In the genomic region with DNA sequence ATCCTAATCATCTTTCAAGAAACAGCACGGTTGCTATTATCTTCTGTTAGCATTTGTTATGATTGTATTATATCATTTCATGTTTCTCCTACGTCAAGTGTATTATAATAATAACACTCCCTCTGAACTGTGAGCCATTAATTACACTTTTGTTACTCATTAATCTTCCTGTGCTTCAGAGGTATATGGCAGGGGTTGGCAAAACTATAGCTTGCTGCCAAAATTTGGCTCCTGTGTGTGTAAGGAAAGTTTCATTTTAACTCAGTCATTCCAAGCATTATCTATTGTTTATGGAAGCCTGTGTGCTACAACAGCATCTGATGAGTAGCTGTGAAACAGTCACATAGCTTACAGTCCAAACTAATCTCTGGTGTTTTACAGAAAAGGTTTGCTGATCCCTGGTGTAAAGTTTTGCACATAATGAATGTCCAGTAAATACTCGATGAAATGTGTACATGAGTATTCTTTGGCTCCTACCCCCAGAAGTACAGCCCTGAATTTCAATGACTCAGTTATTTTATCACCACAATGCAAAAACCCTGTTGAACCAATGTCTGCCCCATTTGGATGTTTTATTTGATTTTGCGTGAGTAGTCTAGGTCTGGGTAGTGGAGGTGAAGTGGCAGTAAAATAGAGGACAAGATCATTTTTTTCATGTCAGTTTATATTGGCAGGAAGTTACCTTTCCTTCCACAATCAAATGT, we compare ENCODE assay signal across 18 cellular contexts.
A peak's percentile ranks its signal among the peaks of the same experiment; 100 is the strongest.
DNase-seq lines count a peak whose midpoint lies in the region; ATAC-seq and TF ChIP-seq lines count a peak whose summit lies in the region.
"Had no signal": no experiment of that assay in that cellular context is flagged by ENCODE, and none has a peak within 500 bp of the region (broad histone marks: within the 10 kb centered on the region; RNA-seq: fewer than 3 reads in every experiment).

No MANE protein-coding gene starts in this region.

- no peaks in the 10 kb centered on the region for H3K36me3 Mint-ChIP-seq in nephron progenitor cell (ENCODE audit: low read depth)
- no peaks in the 10 kb centered on the region for H3K36me3 Mint-ChIP-seq in activated naive CD4-positive, alpha-beta T cell treated with anti-CD3 and anti-CD28 coated beads, Interleukin-2, amount 10 ng/mL, durations not matched to agents 7 days and 5 days
- no peaks in the 10 kb centered on the region for H3K36me3 Mint-ChIP-seq in activated T-cell treated with anti-CD3 and anti-CD28 coated beads, Interleukin-2, amount 50 U/mL, for 72 hours (ENCODE audit: insufficient read depth in 2 of 2)
- H3K36me3 Mint-ChIP-seq: CD8-positive, alpha-beta memory T cell had no signal

- peaks cover 26% of the 10 kb centered on the region for H3K4me1 Mint-ChIP-seq in nephron progenitor cell
- H3K4me1 Mint-ChIP-seq in activated naive CD4-positive, alpha-beta T cell treated with anti-CD3 and anti-CD28 coated beads, Interleukin-2, amount 10 ng/mL, durations not matched to agents 7 days and 5 days = no peaks in the 10 kb centered on the region
- H3K4me1 Mint-ChIP-seq in activated T-cell treated with anti-CD3 and anti-CD28 coated beads, Interleukin-2, amount 50 U/mL, for 72 hours (ENCODE audit: low read depth) = no peaks in the 10 kb centered on the region
- H3K4me1 Mint-ChIP-seq: CD8-positive, alpha-beta memory T cell had no signal

- no peak overlapping the region for H3K4me3 Mint-ChIP-seq in nephron progenitor cell
- no peak overlapping the region for H3K4me3 Mint-ChIP-seq in activated naive CD4-positive, alpha-beta T cell treated with anti-CD3 and anti-CD28 coated beads, Interleukin-2, amount 10 ng/mL, durations not matched to agents 7 days and 5 days
- no peak overlapping the region for H3K4me3 Mint-ChIP-seq in activated T-cell treated with anti-CD3 and anti-CD28 coated beads, Interleukin-2, amount 50 U/mL, for 72 hours
- H3K4me3 Mint-ChIP-seq: CD8-positive, alpha-beta memory T cell had no signal

- H3K27me3 ChIP-seq in fibroblast of lung (ENCODE audit: control insufficient read depth, insufficient read depth, low read length) = no peaks in the 10 kb centered on the region
- H3K27me3 ChIP-seq: BLaER1 treated with 17β-estradiol and CSF1 and Interleukin-3, amounts not matched to agents 10 nM and 100 nM had no signal

- H3K4me1 ChIP-seq in fibroblast of lung (ENCODE audit: control insufficient read depth, extremely low read depth, insufficient read depth, low read length) = no peaks in the 10 kb centered on the region
- H3K4me1 ChIP-seq: BLaER1 treated with 17β-estradiol and CSF1 and Interleukin-3, amounts not matched to agents 10 nM and 100 nM had no signal

- peak; percentile 9 for DNase-seq in NCI-H226
- peak; percentile 11 to 58 for DNase-seq in fibroblast of lung (ENCODE audit: low read depth in 2 of 2)
- no peak for DNase-seq in nephron progenitor cell
- no peak for DNase-seq in NCI-H2029 (lab: John Stamatoyannopoulos, UW)
- DNase-seq in activated gamma-delta T cell (lab: John Stamatoyannopoulos, UW) = no peak
- no peak for DNase-seq in activated naive CD4-positive, alpha-beta T cell treated with anti-CD3 and anti-CD28 coated beads, Interleukin-2, amount 10 ng/mL, durations not matched to agents 7 days and 5 days
- no peak for DNase-seq in activated T-cell treated with anti-CD3 and anti-CD28 coated beads, Interleukin-2, amount 50 U/mL, for 72 hours
- DNase-seq: CD8-positive, alpha-beta memory T cell; DMS 273 treated with DMSO at 0.1 percent for 48 hours; GF-D8; H7; NCI-H1436; NCI-H2081; NCI-H524 had no signal

- H2AFZ ChIP-seq in fibroblast of lung (ENCODE audit: low read length) = no peak overlapping the region

- H4K20me1 ChIP-seq in fibroblast of lung (ENCODE audit: control insufficient read depth, extremely low read depth, insufficient read depth, low read length) = no peaks in the 10 kb centered on the region
- H4K20me1 ChIP-seq: BLaER1 treated with 17β-estradiol and CSF1 and Interleukin-3, amounts not matched to agents 10 nM and 100 nM had no signal

- TF ChIP-seq CTCF in 22Rv1 (IDR thresholded peaks at IDR 0.05) (no peak), fibroblast of lung (conservative IDR thresholded peaks at IDR 0.05 in 1 of 2, IDR thresholded peaks at IDR 0.05 in 1 of 2; ENCODE audit: low read depth in 1 of 2, low read length in 2 of 2) (no peak), nephron progenitor cell (IDR thresholded peaks at IDR 0.05) (no peak)

- H3K36me3 ChIP-seq in fibroblast of lung (ENCODE audit: control insufficient read depth, insufficient read depth, low read length) = no peaks in the 10 kb centered on the region
- H3K36me3 ChIP-seq: BLaER1 treated with 17β-estradiol and CSF1 and Interleukin-3, amounts not matched to agents 10 nM and 100 nM had no signal

- peak overlapping the region; percentile 58 for H3K27ac Mint-ChIP-seq in nephron progenitor cell
- no peak overlapping the region for H3K27ac Mint-ChIP-seq in activated naive CD4-positive, alpha-beta T cell treated with anti-CD3 and anti-CD28 coated beads, Interleukin-2, amount 10 ng/mL, durations not matched to agents 7 days and 5 days
- no peak overlapping the region for H3K27ac Mint-ChIP-seq in activated T-cell treated with anti-CD3 and anti-CD28 coated beads, Interleukin-2, amount 50 U/mL, for 72 hours
- H3K27ac Mint-ChIP-seq: CD8-positive, alpha-beta memory T cell had no signal

- no peaks in the 10 kb centered on the region for H3K9me3 Mint-ChIP-seq in nephron progenitor cell
- peaks cover 2% of the 10 kb centered on the region for H3K9me3 Mint-ChIP-seq in activated naive CD4-positive, alpha-beta T cell treated with anti-CD3 and anti-CD28 coated beads, Interleukin-2, amount 10 ng/mL, durations not matched to agents 7 days and 5 days
- H3K9me3 Mint-ChIP-seq in activated T-cell treated with anti-CD3 and anti-CD28 coated beads, Interleukin-2, amount 50 U/mL, for 72 hours = peaks cover 4 to 7% of the 10 kb centered on the region in 2 donors

- ATAC-seq in activated T-cell treated with anti-CD3 and anti-CD28 coated beads, Interleukin-2, amount 50 U/mL, for 72 hours (replicated peaks in 1 of 2) = no peak
- ATAC-seq: Panc1 had no signal

- no peaks in the 10 kb centered on the region for H3K79me2 ChIP-seq in fibroblast of lung (ENCODE audit: control insufficient read depth, insufficient read depth, low read length)

- no peak overlapping the region for H3K4me2 ChIP-seq in fibroblast of lung (ENCODE audit: extremely low read depth, insufficient read depth, low read length)
- H3K4me2 ChIP-seq: BLaER1 treated with 17β-estradiol and CSF1 and Interleukin-3, amounts not matched to agents 10 nM and 100 nM had no signal

- H3K4me3 ChIP-seq in fibroblast of lung (replicated peaks in 1 of 4; ENCODE audit: control extremely low read depth in 1 of 4, insufficient read depth in 1 of 4, low read depth in 3 of 4, low read length in 4 of 4) = no peak overlapping the region
- H3K4me3 ChIP-seq: BLaER1 treated with 17β-estradiol and CSF1 and Interleukin-3, amounts not matched to agents 10 nM and 100 nM had no signal

- no peak overlapping the region for H3K9ac ChIP-seq in fibroblast of lung (ENCODE audit: insufficient read depth, low read length)
- H3K9ac ChIP-seq: BLaER1 treated with 17β-estradiol and CSF1 and Interleukin-3, amounts not matched to agents 10 nM and 100 nM had no signal

- CTCF ChIA-PET in activated naive CD4-positive, alpha-beta T cell treated with anti-CD3 and anti-CD28 coated beads, Interleukin-2, amount 10 ng/mL, durations not matched to agents 7 days and 5 days (lab: Charles Lee) = no interaction called here

- H3K27me3 Mint-ChIP-seq in nephron progenitor cell (ENCODE audit: low read depth, poor library complexity) = no peaks in the 10 kb centered on the region
- H3K27me3 Mint-ChIP-seq in activated naive CD4-positive, alpha-beta T cell treated with anti-CD3 and anti-CD28 coated beads, Interleukin-2, amount 10 ng/mL, durations not matched to agents 7 days and 5 days = no peaks in the 10 kb centered on the region
- no peaks in the 10 kb centered on the region for H3K27me3 Mint-ChIP-seq in activated T-cell treated with anti-CD3 and anti-CD28 coated beads, Interleukin-2, amount 50 U/mL, for 72 hours (ENCODE audit: low read depth)

- H3K9me3 ChIP-seq in fibroblast of lung (ENCODE audit: control insufficient read depth, insufficient read depth, low read depth, low read length) = no peaks in the 10 kb centered on the region
- H3K9me3 ChIP-seq: BLaER1 treated with 17β-estradiol and CSF1 and Interleukin-3, amounts not matched to agents 10 nM and 100 nM had no signal

- H3K27ac ChIP-seq in 22Rv1 (peak overlapping the region; percentile 90), fibroblast of lung (ENCODE audit: insufficient read depth, low read length) (no peak overlapping the region)
- H3K27ac ChIP-seq: BLaER1 treated with 17β-estradiol and CSF1 and Interleukin-3, amounts not matched to agents 10 nM and 100 nM; HL-60 had no signal

Comparison
In these comparisons a context has a peak if more than half of its experiments do, and no peak if none do; other contexts are left out.
1. DNase-seq: peak in NCI-H226 (single experiment) and fibroblast of lung (2 of 2); none in nephron progenitor cell (single experiment), NCI-H2029 (single experiment), activated gamma-delta T cell (single experiment), activated naive CD4-positive, alpha-beta T cell treated with anti-CD3 and anti-CD28 coated beads, Interleukin-2, amount 10 ng/mL, durations not matched to agents 7 days and 5 days (single experiment) and activated T-cell treated with anti-CD3 and anti-CD28 coated beads, Interleukin-2, amount 50 U/mL, for 72 hours (0 of 2).